In the genomic region with DNA sequence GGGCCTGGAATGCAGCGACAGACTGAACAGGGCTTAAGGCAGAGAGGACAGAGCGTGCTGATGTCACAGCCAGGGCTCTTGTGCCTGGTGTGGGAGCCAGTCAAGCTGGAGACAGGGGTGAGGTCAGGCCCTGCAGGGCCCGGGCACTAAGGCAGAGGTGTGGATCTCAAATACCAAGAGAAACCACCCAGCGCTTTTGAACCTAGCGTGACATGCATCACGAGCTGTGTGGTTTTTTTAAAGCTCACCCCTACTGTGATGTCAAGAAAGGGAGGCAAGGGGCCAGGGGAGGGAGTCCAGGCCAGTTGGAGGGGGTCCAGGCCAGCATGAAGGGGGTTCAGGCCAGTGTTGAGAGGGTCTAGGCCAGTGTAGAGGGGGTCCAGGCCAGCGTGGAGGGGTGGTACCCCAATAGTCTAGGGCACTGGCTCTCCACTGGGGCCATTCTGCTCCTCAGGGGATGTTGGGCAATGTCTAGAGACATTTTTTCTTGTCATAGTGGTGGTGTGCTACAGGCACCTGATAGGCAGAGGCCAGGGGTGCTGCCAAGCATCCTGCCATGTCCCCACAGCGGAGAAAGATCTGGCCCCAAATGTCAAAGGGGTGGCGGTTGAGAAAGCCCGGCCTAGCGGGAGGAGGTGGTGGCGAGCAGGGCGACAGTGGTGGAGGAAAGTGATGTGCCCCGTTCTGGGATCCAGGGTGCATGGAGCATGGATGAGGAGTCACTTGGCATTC, we compare ENCODE assay signal across 10 cellular contexts. TPM values are rescaled to one million over a fixed set of nuclear protein-coding genes. Genes with fewer than 3 reads are reported as not detected.
DNase-seq lines count a peak whose midpoint lies in the region; ATAC-seq, FAIRE-seq and TF ChIP-seq lines count a peak whose summit lies in the region.
"Had no signal": no experiment of that assay in that cellular context is flagged by ENCODE, and none has a peak within 500 bp of the region (broad histone marks: within the 10 kb centered on the region; RNA-seq: fewer than 3 reads in every experiment).

No MANE protein-coding gene starts in this region.

- TF ChIP-seq CTCF in HepG2 (CRISPR knock-in tag; IDR thresholded peaks at IDR 0.05) (no peak), right lobe of liver (IDR thresholded peaks at IDR 0.05) (no peak)

- TF ChIP-seq POLR2A in HepG2 (IDR thresholded peaks at IDR 0.05; ENCODE audit: insufficient read depth in 1 of 2, low read depth in 2 of 2, low read length in 2 of 2) (no peak), right lobe of liver (IDR thresholded peaks at IDR 0.05) (no peak)

- no peaks in the 10 kb centered on the region; the same call in 1 of the 2 replicates for H4K20me1 ChIP-seq in HepG2 (ENCODE audit: insufficient read depth, low read length)

- CTCF ChIA-PET in HepG2 (lab: Yijun Ruan, JAX; ENCODE audit: low intra/inter-chr PET ratio, low total read pairs) (interaction anchor here (1.2 kb wide), 1 partner anchor 52 kb away, joined by 4 read pairs; no protein-coding TSS in a partner anchor), HEK293T (lab: Yijun Ruan, JAX) (no interaction called here)

- POLR2A ChIA-PET in HepG2 (lab: Yijun Ruan, JAX) = interaction anchor here (1.3 kb wide), 1 partner anchor 44 kb away, joined by 3 read pairs; no protein-coding TSS in a partner anchor
- POLR2A ChIA-PET in HEK293T (lab: Yijun Ruan, JAX) = no interaction called here

- FAIRE-seq in HepG2 (lab: Jason Lieb, UNC) = no peak

- H3K4me1 ChIP-seq in HepG2 (ENCODE audit: insufficient read depth, low read length) = peaks cover 66% of the 10 kb centered on the region
- peaks cover 0 to 20% (median 7%) of the 10 kb centered on the region in 4 donors for H3K4me1 ChIP-seq in right lobe of liver
- peaks cover 54% of the 10 kb centered on the region for H3K4me1 ChIP-seq in stomach smooth muscle (ENCODE audit: control insufficient read depth, insufficient read depth, low read length)

- DNase-seq in HepG2 (ENCODE audit: low spot score) = no peak
- DNase-seq in right lobe of liver = no peak
- peak; percentile 12 for DNase-seq in T-helper 2 cell treated with Interferon-gamma antibody and Interleukin-4, amounts not matched to agents 5 μg/mL and 100 μg/mL, for 36 hours (ENCODE audit: low spot score)
- DNase-seq in left cardiac atrium = no peak
- no peak for DNase-seq in HEK293T (ENCODE audit: extremely low spot score)
- DNase-seq in NCI-H187 (lab: John Stamatoyannopoulos, UW) = no peak
- no peak for DNase-seq in NCI-H524 treated with DMSO at 0.1 percent for 48 hours (lab: John Stamatoyannopoulos, UW)
- DNase-seq: NCI-H1048 had no signal

- H3K4me3 Mint-ChIP-seq in T-helper 2 cell treated with Interferon-gamma antibody and Interleukin-4, amounts not matched to agents 5 μg/mL and 100 μg/mL, for 36 hours = peak overlapping the region; percentile 77

- no peak for TF ChIP-seq EP300 in HepG2 (IDR thresholded peaks at IDR 0.05; ENCODE audit: low read depth in 2 of 2, low read length in 2 of 2)
- no peak for TF ChIP-seq EP300 in HepG2 (CRISPR knock-in tag; IDR thresholded peaks at IDR 0.05; ENCODE audit: borderline replicate concordance)

- H3K36me3 ChIP-seq in HepG2 (replicated peaks in 1 of 2; ENCODE audit: control insufficient read depth in 1 of 2, insufficient read depth in 2 of 2, low read length in 2 of 2) (no peaks in the 10 kb centered on the region), right lobe of liver (no peaks in the 10 kb centered on the region), stomach smooth muscle (ENCODE audit: control insufficient read depth in 2 of 2, insufficient read depth in 2 of 2, low read length in 2 of 2) (no peaks in the 10 kb centered on the region)

- H3K9me3 ChIP-seq in HepG2 (ENCODE audit: low read length) (no peaks in the 10 kb centered on the region), right lobe of liver (no peaks in the 10 kb centered on the region), stomach smooth muscle (ENCODE audit: control insufficient read depth in 2 of 2, low read length in 2 of 2) (peaks cover 0 to 7% of the 10 kb centered on the region in 2 donors)

- H3K36me3 Mint-ChIP-seq in T-helper 2 cell treated with Interferon-gamma antibody and Interleukin-4, amounts not matched to agents 5 μg/mL and 100 μg/mL, for 36 hours (ENCODE audit: low read depth) = peaks cover 5% of the 10 kb centered on the region

- H3K27me3 ChIP-seq in HepG2 (ENCODE audit: control insufficient read depth in 1 of 2, insufficient read depth in 2 of 2, low read length in 2 of 2) = peaks cover 2 to 31% of the 10 kb centered on the region in 2 experiments
- H3K27me3 ChIP-seq in right lobe of liver = no peaks in the 10 kb centered on the region
- no peaks in the 10 kb centered on the region for H3K27me3 ChIP-seq in stomach smooth muscle (ENCODE audit: control insufficient read depth in 1 of 2, insufficient read depth in 2 of 2, low read length in 2 of 2)

- intact Hi-C loops in HepG2 (cut with micrococcal nuclease; ENCODE audit: unreplicated experiment) = no loop called here
- intact Hi-C loops in right lobe of liver (cut with DNase I) = no loop called here
- intact Hi-C loops in left cardiac atrium (cut with DNase I) = no loop called here

- no peak overlapping the region for H3K9ac ChIP-seq in HepG2 (ENCODE audit: insufficient read depth, low read depth, low read length)
- H3K9ac ChIP-seq in stomach smooth muscle (ENCODE audit: low read length in 2 of 2) = no peak overlapping the region

- TF ChIP-seq RAD21 in HepG2 (CRISPR knock-in tag; IDR thresholded peaks at IDR 0.05) = no peak

- H3K9me3 Mint-ChIP-seq in T-helper 2 cell treated with Interferon-gamma antibody and Interleukin-4, amounts not matched to agents 5 μg/mL and 100 μg/mL, for 36 hours = no peaks in the 10 kb centered on the region

- H3K4me2 ChIP-seq in HepG2 (ENCODE audit: low read depth, low read length) = no peak overlapping the region

- H3K4me1 Mint-ChIP-seq in T-helper 2 cell treated with Interferon-gamma antibody and Interleukin-4, amounts not matched to agents 5 μg/mL and 100 μg/mL, for 36 hours (ENCODE audit: low read depth) = peaks cover 60% of the 10 kb centered on the region

- WGBS in HepG2 (ENCODE audit: low lambda C conversion rate) = 58% methylated on average over 14 of the region's 14 CpGs
- WGBS in right lobe of liver (ENCODE audit: insufficient coverage, low coverage, low lambda C conversion rate, missing lambda C conversion rate) = 85% methylated on average over 6 of the region's 14 CpGs

- no peaks in the 10 kb centered on the region for H3K79me2 ChIP-seq in HepG2 (ENCODE audit: insufficient read depth, low read length)

- BruUV-seq in HepG2 (replicated peaks; lab: Mats Ljungman, UMichigan) = no TSS peak

- H3K27ac ChIP-seq in HepG2 (ENCODE audit: extremely low read length, insufficient read depth, low read length) = no peak overlapping the region
- H3K27ac ChIP-seq in right lobe of liver = peak overlapping the region in 1 of 3 donors; percentile 13
- peak overlapping the region; percentile 24 for H3K27ac ChIP-seq in stomach smooth muscle (ENCODE audit: low read length)

- peak overlapping the region; percentile 85 for H3K27ac Mint-ChIP-seq in T-helper 2 cell treated with Interferon-gamma antibody and Interleukin-4, amounts not matched to agents 5 μg/mL and 100 μg/mL, for 36 hours

- H3K4me3 ChIP-seq in HepG2 (replicated peaks in 1 of 3; ENCODE audit: insufficient read depth in 1 of 3, low read depth in 2 of 3, low read length in 3 of 3) (no peak overlapping the region), right lobe of liver (no peak overlapping the region), stomach smooth muscle (ENCODE audit: low read length in 2 of 2) (no peak overlapping the region)

- H3K27me3 Mint-ChIP-seq in T-helper 2 cell treated with Interferon-gamma antibody and Interleukin-4, amounts not matched to agents 5 μg/mL and 100 μg/mL, for 36 hours (ENCODE audit: low read depth) = peaks cover 4% of the 10 kb centered on the region

- ATAC-seq in HepG2 = no peak
- no peak for ATAC-seq in right lobe of liver
- peak; percentile 20 to 67 for ATAC-seq in left cardiac atrium
- ATAC-seq: Panc1 had no signal

- in situ Hi-C loops in HepG2 (cut with HindIII; ENCODE audit: extremely low pct_ligation_motif_present, low pct_unique_long_range_greater_than_20kb) = no loop called here

- H2AFZ ChIP-seq in HepG2 (ENCODE audit: low read length) = no peak overlapping the region

TF ChIP-seq in HepG2, 621 proteins besides CTCF, POLR2A, EP300 and RAD21 (continues in another document):
- TF ChIP-seq SOX13 (IDR thresholded peaks at IDR 0.05) (no peak), SOX13 (CRISPR knock-in tag; conservative IDR thresholded peaks at IDR 0.05 in 1 of 2, IDR thresholded peaks at IDR 0.05 in 1 of 2) (no peak)

TF ChIP-seq in HEK293T, 16 proteins besides CTCF, POLR2A, EP300 and RAD21 (continues in another document):
- TF ChIP-seq FOXK2 (IDR thresholded peaks at IDR 0.05) (no peak), SP1 (IDR thresholded peaks at IDR 0.05) (no peak), CTBP1 (IDR thresholded peaks at IDR 0.05; ENCODE audit: borderline replicate concordance) (no peak), NFRKB (IDR thresholded peaks at IDR 0.05) (no peak), ELF4 (IDR thresholded peaks at IDR 0.05) (no peak)

RNA-seq across cellular contexts. Expression of a gene that starts 42.6 kb away (rescaled TPM):
- total RNA-seq in HepG2 (2016; rRNA removed; fragmentation: Illumina TruSeq; extraction: Trizol) = 29.6 and 34.2 TPM in 2 replicates
- 29.5 and 32.8 TPM in 2 replicates for total RNA-seq in HepG2 (2016; cell fraction: cytosol; rRNA removed; fragmentation: Illumina TruSeq; extraction: Trizol; ENCODE audit: low read depth)
- 24.0 and 34.3 TPM in 2 replicates for total RNA-seq in HepG2 (2016; cell fraction: insoluble cytoplasmic fraction; rRNA removed; fragmentation: Illumina TruSeq; extraction: Trizol)
- 69.5 and 80.5 TPM in 2 replicates for total RNA-seq in HepG2 (2016; cell fraction: membrane; rRNA removed; fragmentation: Illumina TruSeq; extraction: Trizol)
- 16.2 and 19.5 TPM in 2 replicates for total RNA-seq in HepG2 (2016; cell fraction: nucleus; rRNA removed; fragmentation: Illumina TruSeq; extraction: Trizol)
- 24.2 and 30.0 TPM in 2 replicates for polyA plus RNA-seq in HepG2 (2011; rRNA removed)
- polyA plus RNA-seq in HepG2 (2011; cell fraction: cytosol; rRNA removed) = 25.8 and 35.6 TPM in 2 replicates
- polyA plus RNA-seq in HepG2 (2011; cell fraction: nucleus; rRNA removed) = 24.4 and 25.9 TPM in 2 replicates
- polyA plus RNA-seq in HepG2 (2012) = 13.9 and 24.8 TPM in 2 replicates
- 44.0 and 53.1 TPM in 2 replicates for polyA plus RNA-seq in HepG2 (2016; cell fraction: cytosol; fragmentation: Illumina TruSeq; extraction: Trizol; ENCODE audit: low read depth)
- polyA plus RNA-seq in HepG2 (2016; cell fraction: insoluble cytoplasmic fraction; fragmentation: Illumina TruSeq; extraction: Trizol; ENCODE audit: low read depth) = 40.7 and 50.0 TPM in 2 replicates
- 80.4 and 89.1 TPM in 2 replicates for polyA plus RNA-seq in HepG2 (2016; cell fraction: membrane; fragmentation: Illumina TruSeq; extraction: Trizol; ENCODE audit: low read depth)
- polyA plus RNA-seq in HepG2 (2016; cell fraction: nucleus; fragmentation: Illumina TruSeq; extraction: Trizol; ENCODE audit: insufficient read depth, low read depth) = 34.0 and 39.8 TPM in 2 replicates
- polyA minus RNA-seq in HepG2 (2011; rRNA and poly(A)+ RNA removed; ENCODE audit: low replicate concordance) = 9.8 and 33.7 TPM in 2 replicates
- polyA minus RNA-seq in HepG2 (2011; cell fraction: cytosol; rRNA and poly(A)+ RNA removed) = 16.2 and 17.4 TPM in 2 replicates
- polyA minus RNA-seq in HepG2 (2011; cell fraction: nucleus; rRNA and poly(A)+ RNA removed) = 6.2 and 7.1 TPM in 2 replicates
- total RNA-seq in right lobe of liver = 10 to 100 TPM in 3 of 6 experiments, 1 to 10 TPM in 3; 3.9 to 16.9 (median 9.6) TPM
- total RNA-seq in left cardiac atrium = 100 to 1,000 TPM in 1 of 2 donors, 10 to 100 TPM in 1; 78.6 to 101 TPM

Comparison
In these comparisons a context has a peak if more than half of its experiments do, and no peak if none do; other contexts are left out.
1. ATAC-seq: peak in left cardiac atrium (2 of 2); none in HepG2 (single experiment) and right lobe of liver (0 of 4).